In genomic region chrX:104098151-104098808, GRCh38 we compare ENCODE assay signal across 8 cellular contexts. TPM values are rescaled to one million over a fixed set of nuclear protein-coding genes. Genes with fewer than 3 reads are reported as not detected.
DNase-seq lines count a peak whose midpoint lies in the region; ATAC-seq, FAIRE-seq and TF ChIP-seq lines count a peak whose summit lies in the region.

No MANE protein-coding gene starts in this region.

- no peak for TF ChIP-seq EP300 in H1 (IDR thresholded peaks at IDR 0.05; ENCODE audit: borderline replicate concordance in 1 of 2, low read depth in 2 of 2, low read length in 2 of 2)

- H2BK120ac ChIP-seq in H1 (replicated peaks; ENCODE audit: low read depth, low read length), result no peak overlapping the region

- H3K9me3 Mint-ChIP-seq in activated B cell treated with CpG ODN at 0.5 μM for 24 hours, result no peaks in the 10 kb centered on the region

- H3K4ac ChIP-seq in H1 (replicated peaks; ENCODE audit: insufficient read length, low read depth, low read length), result no peak overlapping the region

- H3K18ac ChIP-seq in H1 (ENCODE audit: extremely low read depth, low read length), result no peak overlapping the region

- FAIRE-seq in H1 (lab: Jason Lieb, UNC) (peak; percentile 94), urothelium cell line (lab: Jason Lieb, UNC) (no peak)

- peak; percentile 51 to 65 for TF ChIP-seq RAD21 in H1 (IDR thresholded peaks at IDR 0.05 in 1 of 2, conservative IDR thresholded peaks at IDR 0.05 in 1 of 2; ENCODE audit: low read depth in 2 of 2, low read length in 2 of 2)

- 15% methylated on average over 4 of the region's 4 CpGs; no CpG with 5 or more reads in 1 of the 2 experiments for WGBS in H1 (ENCODE audit: extremely low coverage in 1 of 2, insufficient coverage in 1 of 2, insufficient read length in 1 of 2, insufficient replicate concordance in 2 of 2, low coverage in 1 of 2, low lambda C conversion rate in 2 of 2, missing lambda C conversion rate in 1 of 2), 2 experiments

- H3K4me3 ChIP-seq in H1 (ENCODE audit: extremely low read depth in 1 of 4, insufficient read depth in 2 of 4, low read depth in 3 of 4, low read length in 4 of 4), result no peak overlapping the region

- H3K36me3 Mint-ChIP-seq in activated B cell treated with CpG ODN at 0.5 μM for 24 hours (ENCODE audit: low read depth), result no peaks in the 10 kb centered on the region

- H3K79me2 ChIP-seq in H1 (ENCODE audit: control insufficient read depth in 1 of 2, insufficient read depth in 2 of 2, low read length in 2 of 2), result no peaks in the 10 kb centered on the region

- H2BK12ac ChIP-seq in H1 (ENCODE audit: low read depth, low read length), result no peak overlapping the region

- no peak overlapping the region for H3K9ac ChIP-seq in H1 (replicated peaks in 1 of 4; ENCODE audit: extremely low read depth in 1 of 4, low read depth in 3 of 4, low read length in 3 of 4)

- TF ChIP-seq CTCF in activated B cell treated with CpG ODN at 0.5 μM for 24 hours (IDR thresholded peaks at IDR 0.05) (no peak), H1 (IDR thresholded peaks at IDR 0.05; ENCODE audit: control extremely low read depth in 1 of 3, insufficient read depth in 1 of 3, low read depth in 1 of 3, low read length in 3 of 3) (peak in 2 of 3 experiments; percentile 44 to 50; a peak in 2 of 4 replicates)

- H2AK5ac ChIP-seq in H1 (ENCODE audit: low read depth, low read length), result no peak overlapping the region

- H4K91ac ChIP-seq in H1 (replicated peaks; ENCODE audit: insufficient read length, low read length), result no peak overlapping the region

- H3K4me1 Mint-ChIP-seq in activated B cell treated with CpG ODN at 0.5 μM for 24 hours, result peaks cover 4% of the 10 kb centered on the region

- H3K79me1 ChIP-seq in H1 (ENCODE audit: low read depth, low read length), result no peaks in the 10 kb centered on the region

- no peak overlapping the region for H3K14ac ChIP-seq in H1 (ENCODE audit: insufficient read length)

- no peak overlapping the region for H4K8ac ChIP-seq in H1 (ENCODE audit: extremely low read depth, insufficient read depth, low read length)

- H3K27me3 ChIP-seq in H1 (replicated peaks in 1 of 4; ENCODE audit: control insufficient read depth in 3 of 4, extremely low read depth in 1 of 4, insufficient read depth in 3 of 4, low read length in 3 of 4), result no peaks in the 10 kb centered on the region

- H3K4me1 ChIP-seq in H1 (replicated peaks in 1 of 4; ENCODE audit: control insufficient read depth in 3 of 4, insufficient read depth in 4 of 4, low read length in 3 of 4), result no peaks in the 10 kb centered on the region

- peaks cover 2% of the 10 kb centered on the region for H3K27me3 Mint-ChIP-seq in activated B cell treated with CpG ODN at 0.5 μM for 24 hours

- no peak overlapping the region for H4K5ac ChIP-seq in H1 (ENCODE audit: insufficient read length, low read depth, low read length)

- no peaks in the 10 kb centered on the region for H3K36me3 ChIP-seq in H1 (ENCODE audit: control insufficient read depth in 2 of 4, insufficient read depth in 4 of 4, low read length in 3 of 4)

- H3K27ac ChIP-seq in H1 (ENCODE audit: low read depth, low read length), result no peak overlapping the region

- no peak overlapping the region for H3K4me2 ChIP-seq in H1 (ENCODE audit: insufficient read depth in 1 of 2, low read depth in 2 of 2, low read length in 2 of 2)

- no peak overlapping the region for H2BK15ac ChIP-seq in H1 (ENCODE audit: low read length)

- POLR2A ChIA-PET in activated B cell treated with CpG ODN at 0.5 μM for 24 hours (lab: Charles Lee), result no interaction called here
- POLR2A ChIA-PET in H1 (lab: Charles Lee; ENCODE audit: partially characterized antibody), result no interaction called here

- no peaks in the 10 kb centered on the region for H3K9me3 ChIP-seq in H1 (ENCODE audit: insufficient read depth in 2 of 2, low read depth in 1 of 2, low read length in 1 of 2)

- no peak overlapping the region for H3K56ac ChIP-seq in H1 (replicated peaks; ENCODE audit: insufficient read length, low read depth, low read length)

- H4K20me1 ChIP-seq in H1 (replicated peaks in 1 of 2; ENCODE audit: control insufficient read depth in 1 of 2, insufficient read depth in 2 of 2, low read length in 2 of 2), result no peaks in the 10 kb centered on the region

- DNase-seq in AG08395 (ENCODE audit: low spot score) (peak; percentile 59), NCI-H2227 (lab: John Stamatoyannopoulos, UW; ENCODE audit: unreplicated experiment) (peak; percentile 72), activated B cell treated with CpG ODN at 0.5 μM for 24 hours (no peak), H1 (ENCODE audit: low read depth in 1 of 2, low spot score in 2 of 2) (no peak), myocyte (ENCODE audit: low read depth) (peak; percentile 65), urothelium cell line (ENCODE audit: low spot score) (peak; percentile 6)

- no peak for TF ChIP-seq POLR2A in H1 (IDR thresholded peaks at IDR 0.05; ENCODE audit: control extremely low read depth in 1 of 2, low read depth in 2 of 2, low read length in 2 of 2)

- peak; percentile 80 for ATAC-seq in GM18499 (IDR thresholded peaks at IDR 0.05; ENCODE audit: insufficient read depth, unreplicated experiment)
- peak; percentile 65 for ATAC-seq in HG03103 (IDR thresholded peaks at IDR 0.05; ENCODE audit: low read depth, unreplicated experiment)
- peak; percentile 68 for ATAC-seq in activated B cell treated with CpG ODN at 0.5 μM for 24 hours (ENCODE audit: low read depth)

- no peak overlapping the region for H2BK20ac ChIP-seq in H1 (ENCODE audit: low read length)

- H2BK5ac ChIP-seq in H1 (ENCODE audit: low read depth, low read length), result no peak overlapping the region

- H3K4me3 Mint-ChIP-seq in activated B cell treated with CpG ODN at 0.5 μM for 24 hours, result no peak overlapping the region

- no peak overlapping the region for H3K23ac ChIP-seq in H1 (ENCODE audit: insufficient read length)

- no peak overlapping the region for H3K27ac Mint-ChIP-seq in activated B cell treated with CpG ODN at 0.5 μM for 24 hours

- no peaks in the 10 kb centered on the region for H3K23me2 ChIP-seq in H1 (ENCODE audit: low read depth, low read length)

- H2AFZ ChIP-seq in H1 (ENCODE audit: low read length), result no peak overlapping the region

- CTCF ChIA-PET in activated B cell treated with CpG ODN at 0.5 μM for 24 hours (lab: Charles Lee), result interaction anchor here (2.5 to 2.7 kb wide), 2 partner anchors 14 to 39 kb away, joined by 22 to 26 read pairs; partner anchors contain the start of gene ZCCHC18
- CTCF ChIA-PET in H1 (lab: Charles Lee; ENCODE audit: partially characterized antibody), result interaction anchor here (0.7 to 1.6 kb wide), 6 partner anchors 10 to 253 kb away, joined by 3 to 12 read pairs (median 4); partner anchors contain the start of gene ZCCHC18

- intact Hi-C loops in activated B cell treated with CpG ODN at 0.5 μM for 24 hours (cut with micrococcal nuclease), result loop anchor here (1.0 kb wide), 2 partner anchors 15 to 38 kb away; no protein-coding TSS in a partner anchor

RNA-seq across cellular contexts. Expression of gene ZCCHC18, which starts 14.0 kb away (rescaled TPM):
- 2.2 and 3.4 TPM in 2 replicates for total RNA-seq in activated B cell treated with CpG ODN at 0.5 μM for 24 hours
- 2.6 and 3.7 TPM in 2 replicates for total RNA-seq in H1 (2021; fragmentation: NEBNext Ultra II Directional; extraction: Animal tissue kit (Norgen Biotek cat#: 25700))
- polyA plus RNA-seq in H1 (2011; rRNA removed), result 4.1 and 8.8 TPM in 2 replicates
- 2.9 TPM for polyA plus RNA-seq in H1 (2011; cell fraction: cytosol; rRNA removed)
- polyA plus RNA-seq in H1 (2011; cell fraction: nucleus; rRNA removed), result 5.9 TPM
- polyA plus RNA-seq in H1 (2012, experiment 1 of 2), result 2.3 to 3.7 TPM (median 2.8 TPM) in 4 replicates
- polyA plus RNA-seq in H1 (2012, experiment 2 of 2), result 0.67 TPM
- 2.5 TPM for polyA plus RNA-seq in H1 (2013, experiment 1 of 2)
- 2.3 TPM for polyA plus RNA-seq in H1 (2013, experiment 2 of 2)
- 0.68 and 2.0 TPM in 2 replicates for polyA minus RNA-seq in H1 (2011; rRNA and poly(A)+ RNA removed)
- polyA minus RNA-seq in H1 (2011; cell fraction: cytosol; rRNA and poly(A)+ RNA removed), result not detected
- 3.8 TPM for polyA minus RNA-seq in H1 (2011; cell fraction: nucleus; rRNA and poly(A)+ RNA removed)
- total RNA-seq in myocyte, result 0.26 and 0.40 TPM in 2 replicates
- polyA plus RNA-seq in myocyte (2012), result 0.96 TPM

RNA-seq across cellular contexts. Expression of gene TMSB15C, which starts 22.2 kb away (rescaled TPM):
- total RNA-seq in activated B cell treated with CpG ODN at 0.5 μM for 24 hours (2.0 and 2.3 TPM in 2 replicates), myocyte (3.2 and 3.4 TPM in 2 replicates)
- 2.6 and 2.9 TPM in 2 replicates for total RNA-seq in H1 (2021; fragmentation: NEBNext Ultra II Directional; extraction: Animal tissue kit (Norgen Biotek cat#: 25700))
- 0.94 and 1.5 TPM in 2 replicates for polyA plus RNA-seq in H1 (2011; rRNA removed)
- 1.4 TPM for polyA plus RNA-seq in H1 (2011; cell fraction: cytosol; rRNA removed)
- polyA plus RNA-seq in H1 (2011; cell fraction: nucleus; rRNA removed), result 1.8 TPM
- polyA plus RNA-seq in H1 (2012, experiment 1 of 2), result 1.0 to 2.5 TPM (median 1.4 TPM) in 4 replicates
- 0.47 TPM for polyA plus RNA-seq in H1 (2012, experiment 2 of 2)
- 2.6 TPM for polyA plus RNA-seq in H1 (2013, experiment 1 of 2)
- polyA plus RNA-seq in H1 (2013, experiment 2 of 2), result 2.0 TPM
- polyA minus RNA-seq in H1 (2011; rRNA and poly(A)+ RNA removed), result 0.66 and 1.5 TPM in 2 replicates
- not detected for polyA minus RNA-seq in H1 (2011; cell fraction: cytosol; rRNA and poly(A)+ RNA removed)
- polyA minus RNA-seq in H1 (2011; cell fraction: nucleus; rRNA and poly(A)+ RNA removed), result 2.5 TPM
- 0.62 TPM for polyA plus RNA-seq in myocyte (2012)

RNA-seq across cellular contexts. Expression of gene H2BW2, which starts 58.5 kb away (rescaled TPM):
- 0.11 TPM in 1 of 2 replicates, not detected in the other for total RNA-seq in activated B cell treated with CpG ODN at 0.5 μM for 24 hours
- not detected in 2 replicates for total RNA-seq in H1 (2021; fragmentation: NEBNext Ultra II Directional; extraction: Animal tissue kit (Norgen Biotek cat#: 25700))
- 0.03 and 0.44 TPM in 2 replicates for polyA plus RNA-seq in H1 (2011; rRNA removed)
- polyA plus RNA-seq in H1 (2011; cell fraction: cytosol; rRNA removed), result not detected
- polyA plus RNA-seq in H1 (2011; cell fraction: nucleus; rRNA removed), result 0.64 TPM
- 0.09 TPM in 1 of 4 replicates, not detected in the others for polyA plus RNA-seq in H1 (2012, experiment 1 of 2)
- polyA plus RNA-seq in H1 (2012, experiment 2 of 2), result not detected
- 0.16 TPM for polyA plus RNA-seq in H1 (2013, experiment 1 of 2)
- polyA plus RNA-seq in H1 (2013, experiment 2 of 2), result 0.31 TPM
- polyA minus RNA-seq in H1 (2011; rRNA and poly(A)+ RNA removed), result not detected in 2 replicates
- not detected for polyA minus RNA-seq in H1 (2011; cell fraction: cytosol; rRNA and poly(A)+ RNA removed)
- not detected for polyA minus RNA-seq in H1 (2011; cell fraction: nucleus; rRNA and poly(A)+ RNA removed)
- total RNA-seq in myocyte, result not detected in 2 replicates
- not detected for polyA plus RNA-seq in myocyte (2012)

RNA-seq across cellular contexts. Expression of gene SLC25A53, which starts 58.5 kb away (rescaled TPM):
- total RNA-seq in activated B cell treated with CpG ODN at 0.5 μM for 24 hours (9.6 and 11.6 TPM in 2 replicates), myocyte (3.9 and 5.3 TPM in 2 replicates)
- 3.2 and 4.2 TPM in 2 replicates for total RNA-seq in H1 (2021; fragmentation: NEBNext Ultra II Directional; extraction: Animal tissue kit (Norgen Biotek cat#: 25700))
- 2.2 and 2.4 TPM in 2 replicates for polyA plus RNA-seq in H1 (2011; rRNA removed)
- 3.4 TPM for polyA plus RNA-seq in H1 (2011; cell fraction: cytosol; rRNA removed)
- polyA plus RNA-seq in H1 (2011; cell fraction: nucleus; rRNA removed), result 2.7 TPM
- 1.8 to 3.6 TPM (median 2.9 TPM) in 4 replicates for polyA plus RNA-seq in H1 (2012, experiment 1 of 2)
- polyA plus RNA-seq in H1 (2012, experiment 2 of 2), result 0.49 TPM
- polyA plus RNA-seq in H1 (2013, experiment 1 of 2), result 3.5 TPM
- polyA plus RNA-seq in H1 (2013, experiment 2 of 2), result 4.3 TPM
- 3.0 and 3.5 TPM in 2 replicates for polyA minus RNA-seq in H1 (2011; rRNA and poly(A)+ RNA removed)
- polyA minus RNA-seq in H1 (2011; cell fraction: cytosol; rRNA and poly(A)+ RNA removed), result 2.4 TPM
- 5.5 TPM for polyA minus RNA-seq in H1 (2011; cell fraction: nucleus; rRNA and poly(A)+ RNA removed)
- 4.0 TPM for polyA plus RNA-seq in myocyte (2012)

Comparison
In these comparisons a context has a peak if more than half of its experiments do, and no peak if none do; other contexts are left out.
1. DNase-seq: peak in AG08395 (single experiment), NCI-H2227 (single experiment), myocyte (single experiment) and urothelium cell line (single experiment); none in activated B cell treated with CpG ODN at 0.5 μM for 24 hours (single experiment) and H1 (0 of 2).
2. Peak in every context shown above with its lines, with median percentiles within 50 percentile points of each other: ATAC-seq.